In genomic region chr5:154356256-154356655, GRCh38 we compare ENCODE assay signal across 16 cellular contexts.
DNase-seq lines count a peak whose midpoint lies in the region; ATAC-seq and TF ChIP-seq lines count a peak whose summit lies in the region.
"Had no signal": no experiment of that assay in that cellular context is flagged by ENCODE, and none has a peak within 500 bp of the region (broad histone marks: within the 10 kb centered on the region; RNA-seq: fewer than 3 reads in every experiment).

No MANE protein-coding gene starts in this region.

- no peak overlapping the region for H3K4me3 ChIP-seq in left ventricle myocardium inferior
- H3K4me3 ChIP-seq in fibroblast of villous mesenchyme (ENCODE audit: low read depth, low read length): no peak overlapping the region
- H3K4me3 ChIP-seq: coronary artery, pancreas, testis had no signal

- no peaks in the 10 kb centered on the region for H3K27me3 ChIP-seq in left ventricle myocardium inferior (ENCODE audit: low read depth)
- H3K27me3 ChIP-seq: pancreas, testis had no signal

- H3K36me3 Mint-ChIP-seq in type B pancreatic cell: peaks cover 3% of the 10 kb centered on the region

- peaks cover 57% of the 10 kb centered on the region for H3K4me1 Mint-ChIP-seq in type B pancreatic cell (ENCODE audit: unreplicated experiment)

- peaks cover 30% of the 10 kb centered on the region for H3K27me3 Mint-ChIP-seq in type B pancreatic cell
- H3K27me3 Mint-ChIP-seq: activated naive CD8-positive, alpha-beta T cell had no signal

- peak overlapping the region; percentile 15 for H3K4me3 Mint-ChIP-seq in type B pancreatic cell
- H3K4me3 Mint-ChIP-seq: activated naive CD8-positive, alpha-beta T cell had no signal

- no peak for ATAC-seq in Right ventricle myocardium inferior
- ATAC-seq in SK-N-SH treated with all-trans-retinoic acid at 6 μM for 48 hours: peak; percentile 61
- no peak for ATAC-seq in GM21737 (IDR thresholded peaks at IDR 0.05; ENCODE audit: unreplicated experiment)
- ATAC-seq: pancreas had no signal

- DNase-seq in left ventricle myocardium inferior (no peak), Right ventricle myocardium inferior (ENCODE audit: missing footprints) (no peak), fibroblast of villous mesenchyme (ENCODE audit: low read depth) (peak; percentile 21), type B pancreatic cell (ENCODE audit: extremely low spot score, unreplicated experiment) (no peak), SHP77 treated with DMSO at 0.1 percent for 48 hours (lab: John Stamatoyannopoulos, UW) (no peak), dedifferentiated amniotic fluid mesenchymal stem cell (ENCODE audit: extremely low spot score) (no peak)
- DNase-seq: activated CD8-positive, alpha-beta memory T cell treated with anti-CD3 and anti-CD28 coated beads, Interleukin-2, amount 50 U/mL, for 4 hours; KG1; midbrain; NCI-H526 treated with DMSO at 0.1 percent for 48 hours; pancreas; testis had no signal

- H3K4me1 ChIP-seq in left ventricle myocardium inferior: peaks cover 22% of the 10 kb centered on the region
- H3K4me1 ChIP-seq: pancreas had no signal

- H3K9me3 ChIP-seq in left ventricle myocardium inferior (replicated peaks): no peaks in the 10 kb centered on the region
- H3K9me3 ChIP-seq: pancreas, testis had no signal

- peak overlapping the region; percentile 7 for H3K27ac ChIP-seq in left ventricle myocardium inferior (replicated peaks)
- H3K27ac ChIP-seq: pancreas had no signal

- no peaks in the 10 kb centered on the region for H3K36me3 ChIP-seq in left ventricle myocardium inferior
- H3K36me3 ChIP-seq: pancreas had no signal

- H3K9me3 Mint-ChIP-seq in type B pancreatic cell: no peaks in the 10 kb centered on the region

- TF ChIP-seq CTCF in left ventricle myocardium inferior (IDR thresholded peaks at IDR 0.05; ENCODE audit: borderline replicate concordance): no peak
- no peak for TF ChIP-seq CTCF in fibroblast of villous mesenchyme (IDR thresholded peaks at IDR 0.05; ENCODE audit: insufficient read depth, low read depth, low read length)
- TF ChIP-seq CTCF in type B pancreatic cell (conservative IDR thresholded peaks at IDR 0.05): no peak

- peak overlapping the region; percentile 85 for H3K27ac Mint-ChIP-seq in type B pancreatic cell
- H3K27ac Mint-ChIP-seq: activated naive CD8-positive, alpha-beta T cell had no signal

- intact Hi-C loops in left ventricle myocardium inferior (cut with micrococcal nuclease): no loop called here
- intact Hi-C loops in Right ventricle myocardium inferior (cut with DNase I): no loop called here

TF ChIP-seq in SK-N-SH treated with all-trans-retinoic acid at 6 μM for 48 hours, 23 proteins besides CTCF, POLR2A, EP300 and RAD21:
- TF ChIP-seq ZC3H10 (CRISPR knock-in tag; IDR thresholded peaks at IDR 0.05) (no peak), GLIS3 (CRISPR knock-in tag; IDR thresholded peaks at IDR 0.05) (no peak), CSDC2 (CRISPR knock-in tag; IDR thresholded peaks at IDR 0.05) (no peak), OSR1 (CRISPR knock-in tag; IDR thresholded peaks at IDR 0.05) (no peak), TOX (CRISPR knock-in tag; IDR thresholded peaks at IDR 0.05; ENCODE audit: borderline replicate concordance) (no peak), CREB5 (CRISPR knock-in tag; IDR thresholded peaks at IDR 0.05; ENCODE audit: low read depth) (no peak), POU6F1 (CRISPR knock-in tag; IDR thresholded peaks at IDR 0.05; ENCODE audit: borderline replicate concordance, low read depth) (no peak), BACH2 (CRISPR knock-in tag; IDR thresholded peaks at IDR 0.05; ENCODE audit: borderline replicate concordance) (no peak), TCF4 (CRISPR knock-in tag; IDR thresholded peaks at IDR 0.05; ENCODE audit: borderline replicate concordance) (no peak), PATZ1 (CRISPR knock-in tag; IDR thresholded peaks at IDR 0.05; ENCODE audit: borderline replicate concordance) (no peak)
TF ChIP-seq in SK-N-SH treated with all-trans-retinoic acid at 6 μM for 48 hours: peak in this region for 0.
